ENCODE assay signal across 8 cellular contexts in the genomic region with DNA sequence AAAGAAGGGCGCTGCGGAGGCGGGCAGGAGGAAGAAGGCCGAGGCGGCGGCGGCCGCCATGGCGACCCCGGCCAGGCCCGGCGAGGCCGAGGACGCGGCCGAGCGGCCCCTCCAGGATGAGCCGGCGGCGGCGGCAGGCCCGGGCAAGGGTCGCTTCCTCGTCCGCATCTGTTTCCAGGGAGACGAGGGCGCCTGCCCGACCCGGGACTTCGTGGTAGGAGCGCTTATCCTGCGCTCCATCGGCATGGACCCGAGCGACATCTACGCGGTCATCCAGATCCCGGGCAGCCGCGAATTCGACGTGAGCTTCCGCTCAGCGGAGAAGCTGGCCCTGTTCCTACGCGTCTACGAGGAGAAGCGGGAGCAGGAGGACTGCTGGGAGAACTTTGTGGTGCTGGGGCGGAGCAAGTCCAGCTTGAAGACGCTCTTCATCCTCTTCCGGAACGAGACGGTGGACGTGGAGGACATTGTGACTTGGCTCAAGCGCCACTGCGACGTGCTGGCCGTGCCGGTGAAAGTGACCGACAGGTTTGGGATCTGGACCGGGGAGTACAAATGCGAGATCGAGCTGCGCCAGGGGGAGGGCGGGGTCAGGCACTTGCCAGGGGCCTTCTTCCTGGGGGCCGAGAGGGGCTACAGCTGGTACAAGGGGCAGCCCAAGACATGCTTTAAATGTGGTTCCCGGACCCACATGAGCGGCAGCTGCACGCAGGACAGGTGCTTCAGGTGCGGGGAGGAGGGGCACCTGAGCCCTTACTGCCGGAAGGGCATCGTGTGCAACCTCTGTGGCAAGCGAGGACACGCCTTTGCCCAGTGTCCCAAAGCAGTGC. TPM values are rescaled to one million over a fixed set of nuclear protein-coding genes. Genes with fewer than 3 reads are reported as not detected.
A peak's percentile ranks its signal among the peaks of the same experiment; 100 is the strongest.
DNase-seq lines count a peak whose midpoint lies in the region; ATAC-seq, FAIRE-seq and TF ChIP-seq lines count a peak whose summit lies in the region.

No MANE protein-coding gene starts in this region.

- H3K4me3 ChIP-seq in Peyer's patch (peak overlapping the region; percentile 65 to 97 (median 92)), neuronal stem cell (ENCODE audit: low read length in 2 of 2) (peak overlapping the region; percentile 65 to 92), transverse colon (peak overlapping the region; percentile 67 to 96 (median 84))

- no peak for TF ChIP-seq CTCF in Peyer's patch (IDR thresholded peaks at IDR 0.05)
- no peak for TF ChIP-seq CTCF in transverse colon (IDR thresholded peaks at IDR 0.05)

- H3K27ac ChIP-seq in Peyer's patch, result peak overlapping the region; percentile 99
- H3K27ac ChIP-seq in neuronal stem cell (replicated peaks; ENCODE audit: low read length), result peak overlapping the region; percentile 71
- peak overlapping the region; percentile 96 to 100 (median 100) for H3K27ac ChIP-seq in transverse colon

- no peak overlapping the region for H4K8ac ChIP-seq in neuronal stem cell (ENCODE audit: low read depth, low read length)

- H2BK120ac ChIP-seq in neuronal stem cell (ENCODE audit: low read depth, low read length), result no peak overlapping the region

- FAIRE-seq in HTR-8/SVneo (lab: Jason Lieb, UNC), result peak; percentile 36

- peak overlapping the region; percentile 94 for H3K23ac ChIP-seq in neuronal stem cell (ENCODE audit: low read depth, low read length, poor library complexity)

- no peaks in the 10 kb centered on the region for H3K36me3 ChIP-seq in Peyer's patch
- H3K36me3 ChIP-seq in neuronal stem cell (replicated peaks in 1 of 2; ENCODE audit: control insufficient read depth in 2 of 2, insufficient read depth in 2 of 2, low read length in 2 of 2), result peaks cover 3 to 24% of the 10 kb centered on the region in 2 donors
- H3K36me3 ChIP-seq in transverse colon, result no peaks in the 10 kb centered on the region

- peak overlapping the region; percentile 71 for H3K4me2 ChIP-seq in neuronal stem cell (ENCODE audit: insufficient read depth, low read length, poor library complexity, severe bottlenecking)

- H3K79me1 ChIP-seq in neuronal stem cell (ENCODE audit: low read depth, low read length), result no peaks in the 10 kb centered on the region

- DNase-seq in DMS 273 (lab: John Stamatoyannopoulos, UW; ENCODE audit: unreplicated experiment) (peak; percentile 75), HTR-8/SVneo (ENCODE audit: insufficient read length, low spot score) (peak; percentile 39), Peyer's patch (peak; percentile 76 to 89 (median 84)), germinal center (ENCODE audit: low spot score) (peak; percentile 51), neuronal stem cell (ENCODE audit: low spot score) (no peak), transverse colon (peak; percentile 84)
- peak; percentile 50 for DNase-seq in activated naive CD4-positive, alpha-beta T cell treated with Interleukin-2 at 50 U/mL for 16 hours

- H2BK5ac ChIP-seq in neuronal stem cell (ENCODE audit: low read length), result peak overlapping the region; percentile 71

- peak overlapping the region; percentile 97 for H3K18ac ChIP-seq in neuronal stem cell (ENCODE audit: low read length)

- peak overlapping the region; percentile 73 for H2AFZ ChIP-seq in neuronal stem cell (ENCODE audit: low read length)

- no peaks in the 10 kb centered on the region for H3K27me3 ChIP-seq in Peyer's patch
- no peaks in the 10 kb centered on the region for H3K27me3 ChIP-seq in neuronal stem cell (ENCODE audit: control insufficient read depth in 3 of 3, insufficient read depth in 3 of 3, low read depth in 1 of 3, low read length in 3 of 3)
- H3K27me3 ChIP-seq in transverse colon, result no peaks in the 10 kb centered on the region

- ATAC-seq in GM21381 (IDR thresholded peaks at IDR 0.05; ENCODE audit: unreplicated experiment), result peak; percentile 28

- H3K14ac ChIP-seq in neuronal stem cell (ENCODE audit: low read length), result no peak overlapping the region

- H2AK5ac ChIP-seq in neuronal stem cell (ENCODE audit: low read depth, low read length), result peak overlapping the region; percentile 40

- in situ Hi-C loops in transverse colon (cut with MboI; ENCODE audit: low pct_ligation_motif_present in 1 of 4, low pct_unique_long_range_greater_than_20kb in 1 of 4, low sequenced_read_pairs in 3 of 4), result no loop called here

- H4K91ac ChIP-seq in neuronal stem cell (ENCODE audit: low read depth, low read length, poor library complexity), result no peak overlapping the region

- TF ChIP-seq EP300 in transverse colon (IDR thresholded peaks at IDR 0.05; ENCODE audit: low read depth), result no peak

- WGBS in neuronal stem cell (ENCODE audit: extremely low coverage in 2 of 2, insufficient read length in 2 of 2, insufficient replicate concordance in 1 of 2), 2 donors, result no CpG with 5 or more reads among the region's 74 CpGs
- 1% methylated on average over 54 of the region's 74 CpGs; no CpG with 5 or more reads in 1 of the 2 donors for WGBS in transverse colon (ENCODE audit: low coverage in 1 of 2), 2 donors

- H3K4me1 ChIP-seq in Peyer's patch, result peaks cover 6 to 40% (median 11%) of the 10 kb centered on the region in 4 donors
- peaks cover 20 to 27% of the 10 kb centered on the region in 2 donors for H3K4me1 ChIP-seq in neuronal stem cell (ENCODE audit: control insufficient read depth in 2 of 2, insufficient read depth in 1 of 2, low read depth in 1 of 2, low read length in 2 of 2)
- H3K4me1 ChIP-seq in transverse colon, result peaks cover 4 to 36% (median 36%) of the 10 kb centered on the region in 4 donors

- H3K9ac ChIP-seq in neuronal stem cell (ENCODE audit: low read depth, low read length, poor library complexity), result peak overlapping the region; percentile 99

- H3K4ac ChIP-seq in neuronal stem cell (ENCODE audit: low read length), result peak overlapping the region; percentile 0

- intact Hi-C loops in transverse colon (cut with DNase I; ENCODE audit: low total_unique reads), result no loop called here

- TF ChIP-seq POLR2A in Peyer's patch (IDR thresholded peaks at IDR 0.05), result peak; percentile 63 to 68
- TF ChIP-seq POLR2A in transverse colon (IDR thresholded peaks at IDR 0.05), result peak; percentile 75

- no peak overlapping the region for H2BK12ac ChIP-seq in neuronal stem cell (ENCODE audit: low read length)

- peak overlapping the region; percentile 70 for H2BK15ac ChIP-seq in neuronal stem cell (ENCODE audit: low read length)

- no peaks in the 10 kb centered on the region for H3K9me3 ChIP-seq in Peyer's patch
- peaks cover 0 to 12% of the 10 kb centered on the region in 2 donors for H3K9me3 ChIP-seq in neuronal stem cell (replicated peaks in 1 of 2; ENCODE audit: control insufficient read depth in 2 of 2, insufficient read depth in 1 of 2, low read depth in 1 of 2, low read length in 2 of 2)
- H3K9me3 ChIP-seq in transverse colon, result no peaks in the 10 kb centered on the region

RNA-seq across cellular contexts. Expression of a gene that starts 0.8 kb away (rescaled TPM):
- total RNA-seq in Peyer's patch (10 to 100 TPM in 3 of 4 donors, 1 to 10 TPM in 1; 9.6 to 17.3 (median 13.9) TPM), transverse colon (10 to 100 TPM in 2 of 4 donors, 1 to 10 TPM in 2; 6.6 to 16.0 (median 10.1) TPM)
- polyA plus RNA-seq in neuronal stem cell (2013, experiment 1 of 2), result 40.2 TPM
- 40.1 TPM for polyA plus RNA-seq in neuronal stem cell (2013, experiment 2 of 2)

RNA-seq across cellular contexts. Expression of a gene that starts 7.6 kb away (rescaled TPM):
- total RNA-seq in Peyer's patch, result 10 to 100 TPM in 2 of 4 donors, 1 to 10 TPM in 2; 6.3 to 41.3 (median 10.5) TPM
- 23.9 TPM for polyA plus RNA-seq in neuronal stem cell (2013, experiment 1 of 2)
- 23.8 TPM for polyA plus RNA-seq in neuronal stem cell (2013, experiment 2 of 2)
- total RNA-seq in transverse colon, result 10 to 100 TPM in 1 of 4 donors, 1 to 10 TPM in 3; 3.0 to 97.3 (median 3.7) TPM

RNA-seq across cellular contexts. Expression of a gene that starts 27.2 kb away (rescaled TPM):
- 1 to 10 TPM; 1.4 to 7.4 (median 2.5) TPM for total RNA-seq in Peyer's patch
- 52.4 TPM for polyA plus RNA-seq in neuronal stem cell (2013, experiment 1 of 2)
- 51.5 TPM for polyA plus RNA-seq in neuronal stem cell (2013, experiment 2 of 2)
- 1 to 10 TPM; 2.0 to 5.0 (median 3.5) TPM for total RNA-seq in transverse colon

RNA-seq across cellular contexts. Expression of a gene that starts 40.6 kb away (rescaled TPM):
- total RNA-seq in Peyer's patch (not detected), transverse colon (not detected)
- not detected for polyA plus RNA-seq in neuronal stem cell (2013, experiment 1 of 2)
- polyA plus RNA-seq in neuronal stem cell (2013, experiment 2 of 2), result not detected

RNA-seq across cellular contexts. Expression of a gene that starts 48.8 kb away (rescaled TPM):
- total RNA-seq in Peyer's patch (1 to 10 TPM; 2.1 to 5.5 (median 4.6) TPM), transverse colon (10 to 100 TPM in 3 of 4 donors, 1 to 10 TPM in 1; 7.1 to 18.0 (median 12.8) TPM)
- 27.7 TPM for polyA plus RNA-seq in neuronal stem cell (2013, experiment 1 of 2)
- polyA plus RNA-seq in neuronal stem cell (2013, experiment 2 of 2), result 26.1 TPM
